In the genomic region with DNA sequence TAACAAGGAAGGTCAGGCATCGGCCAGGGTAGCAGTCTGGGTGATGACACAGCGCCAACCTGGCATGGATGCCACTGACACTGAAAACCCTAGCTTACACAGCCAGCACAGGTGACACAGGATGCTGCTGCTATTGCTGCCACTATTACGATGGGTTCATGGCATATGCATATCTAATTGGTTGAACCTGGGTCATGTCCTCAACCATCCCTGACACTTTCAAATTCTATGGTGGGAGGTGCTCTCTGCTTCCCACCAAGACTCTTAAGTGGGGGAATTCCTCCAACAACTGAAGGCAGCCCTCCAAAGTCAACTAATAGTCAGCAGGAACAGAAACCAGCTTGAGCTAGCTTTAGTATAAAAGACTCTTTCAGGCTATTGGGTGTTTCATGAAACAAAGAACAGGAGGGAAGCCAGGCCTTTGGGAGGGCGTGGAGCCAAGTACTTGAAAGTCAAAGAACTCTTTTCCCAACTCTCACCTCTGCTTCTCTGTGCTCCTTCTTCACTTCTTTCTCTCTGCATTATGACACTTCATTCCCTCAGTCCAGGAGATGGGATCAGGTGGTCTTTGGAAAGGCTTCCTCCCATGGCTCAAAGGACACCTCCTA, we compare ENCODE assay signal across 13 cellular contexts. TPM values are rescaled to one million over a fixed set of nuclear protein-coding genes. Genes with fewer than 3 reads are reported as not detected.
A peak's percentile ranks its signal among the peaks of the same experiment; 100 is the strongest.
DNase-seq lines count a peak whose midpoint lies in the region; ATAC-seq, FAIRE-seq and TF ChIP-seq lines count a peak whose summit lies in the region.
"Had no signal": no experiment of that assay in that cellular context is flagged by ENCODE, and none has a peak within 500 bp of the region (broad histone marks: within the 10 kb centered on the region; RNA-seq: fewer than 3 reads in every experiment).

No MANE protein-coding gene starts in this region.

- intact Hi-C loops in ovary (cut with DNase I) = no loop called here

- H3K9me3 ChIP-seq in ovary = no peaks in the 10 kb centered on the region

- H3K27me3 ChIP-seq in ovary = no peaks in the 10 kb centered on the region

- no peak overlapping the region for H3K27ac ChIP-seq in ovary

- no peak for TF ChIP-seq POLR2A in GM12891 (IDR thresholded peaks at IDR 0.05; ENCODE audit: low read depth, low read length)
- no peak for TF ChIP-seq POLR2A in ovary (IDR thresholded peaks at IDR 0.05)

- FAIRE-seq in GM12891 (lab: Jason Lieb, UNC) = peak; percentile 83

- H3K9me3 Mint-ChIP-seq in activated T-helper 17 cell treated with anti-CD3 and anti-CD28 coated beads, Interleukin-2, amount 50 U/mL, for 72 hours = no peaks in the 10 kb centered on the region
- H3K9me3 Mint-ChIP-seq: activated T-cell treated with anti-CD3 and anti-CD28 coated beads, Interleukin-2, amount 50 U/mL, for 4 hours; memory B cell; stimulated activated naive CD8-positive, alpha-beta T cell treated with anti-CD3 and anti-CD28 coated beads, Interleukin-15, Interleukin-2, amounts not matched to agents 100 ng/mL and 50 ng/mL, for 24 hours had no signal

- H3K27ac Mint-ChIP-seq in activated T-helper 17 cell treated with anti-CD3 and anti-CD28 coated beads, Interleukin-2, amount 50 U/mL, for 72 hours = peak overlapping the region; percentile 63
- H3K27ac Mint-ChIP-seq: memory B cell; stimulated activated naive CD8-positive, alpha-beta T cell treated with anti-CD3 and anti-CD28 coated beads, Interleukin-15, Interleukin-2, amounts not matched to agents 100 ng/mL and 50 ng/mL, for 24 hours had no signal

- H3K27me3 Mint-ChIP-seq in activated T-helper 17 cell treated with anti-CD3 and anti-CD28 coated beads, Interleukin-2, amount 50 U/mL, for 72 hours = no peaks in the 10 kb centered on the region
- H3K27me3 Mint-ChIP-seq: memory B cell; stimulated activated naive CD8-positive, alpha-beta T cell treated with anti-CD3 and anti-CD28 coated beads, Interleukin-15, Interleukin-2, amounts not matched to agents 100 ng/mL and 50 ng/mL, for 24 hours had no signal

- no peak overlapping the region for H3K4me3 Mint-ChIP-seq in activated T-helper 17 cell treated with anti-CD3 and anti-CD28 coated beads, Interleukin-2, amount 50 U/mL, for 72 hours
- H3K4me3 Mint-ChIP-seq: activated T-cell treated with anti-CD3 and anti-CD28 coated beads, Interleukin-2, amount 50 U/mL, for 4 hours; memory B cell; stimulated activated naive CD8-positive, alpha-beta T cell treated with anti-CD3 and anti-CD28 coated beads, Interleukin-15, Interleukin-2, amounts not matched to agents 100 ng/mL and 50 ng/mL, for 24 hours had no signal

- H3K4me3 ChIP-seq in ovary = no peak overlapping the region

- H3K4me1 ChIP-seq in ovary (ENCODE audit: insufficient read depth) = no peaks in the 10 kb centered on the region

- no peak for TF ChIP-seq EP300 in ovary (IDR thresholded peaks at IDR 0.05)

- DNase-seq in GM12891 (ENCODE audit: insufficient read length, low spot score) (no peak), iPS-NIHi7 (ENCODE audit: extremely low spot score) (no peak), ovary (no peak)
- DNase-seq in activated effector memory CD4-positive, alpha-beta T cell treated with Interleukin-2 at 50 U/mL for 16 hours = no peak
- DNase-seq: activated T-cell treated with anti-CD3 and anti-CD28 coated beads, Interleukin-2, amount 50 U/mL, for 4 hours; DMS79; NCI-H226 had no signal

- TF ChIP-seq CTCF in ovary (IDR thresholded peaks at IDR 0.05) = no peak

- H3K36me3 Mint-ChIP-seq in activated T-helper 17 cell treated with anti-CD3 and anti-CD28 coated beads, Interleukin-2, amount 50 U/mL, for 72 hours (ENCODE audit: low read depth) = no peaks in the 10 kb centered on the region
- H3K36me3 Mint-ChIP-seq: memory B cell had no signal

- H3K4me1 Mint-ChIP-seq in activated T-helper 17 cell treated with anti-CD3 and anti-CD28 coated beads, Interleukin-2, amount 50 U/mL, for 72 hours = peaks cover 11% of the 10 kb centered on the region

- WGBS in ovary, 3 donors = 81 to 85% (median 84%) methylated on average over 4 of the region's 4 CpGs

- H3K36me3 ChIP-seq in ovary = no peaks in the 10 kb centered on the region

- ATAC-seq in GM19025 (IDR thresholded peaks at IDR 0.05; ENCODE audit: low read depth, unreplicated experiment) (peak; percentile 23), HG02852 (IDR thresholded peaks at IDR 0.05; ENCODE audit: unreplicated experiment) (peak; percentile 24), GM19397 (IDR thresholded peaks at IDR 0.05; ENCODE audit: unreplicated experiment) (no peak)
- no peak for ATAC-seq in activated T-helper 17 cell treated with anti-CD3 and anti-CD28 coated beads, Interleukin-2, amount 50 U/mL, for 72 hours (replicated peaks)
- ATAC-seq: activated T-cell treated with anti-CD3 and anti-CD28 coated beads, Interleukin-2, amount 50 U/mL, for 4 hours had no signal

TF ChIP-seq in GM12891, 5 proteins besides CTCF, POLR2A, EP300 and RAD21:
- peak; percentile 76 for TF ChIP-seq SPI1 (IDR thresholded peaks at IDR 0.05; ENCODE audit: low read depth, low read length)
- no peak for TF ChIP-seq PAX5 (IDR thresholded peaks at IDR 0.05; ENCODE audit: insufficient read depth, low read length, severe bottlenecking)
- no peak for TF ChIP-seq TAF1 (IDR thresholded peaks at IDR 0.05; ENCODE audit: low read depth, low read length)
- no peak for TF ChIP-seq POLR2AphosphoS5 (IDR thresholded peaks at IDR 0.05; ENCODE audit: low read depth, low read length)
- TF ChIP-seq POU2F2 (IDR thresholded peaks at IDR 0.05; ENCODE audit: low read depth, low read length) = peak; percentile 96

RNA-seq across cellular contexts. Expression of a gene that starts 21.3 kb away (rescaled TPM):
- 176 TPM for polyA plus RNA-seq in GM12891 (2012; ENCODE audit: low read depth, missing spikeins)
- 100 to 1,000 TPM; 172 to 221 TPM for total RNA-seq in activated T-helper 17 cell treated with anti-CD3 and anti-CD28 coated beads, Interleukin-2, amount 50 U/mL, for 72 hours
- 10 to 100 TPM in 1 of 7 donors, 1 to 10 TPM in 3, under 1 TPM in 2, not detected in 1; 0.77 to 12.9 (median 2.7) TPM for total RNA-seq in ovary
- 10 to 100 TPM in 1 of 2 donors, 1 to 10 TPM in 1; 4.0 to 10.2 TPM for polyA plus RNA-seq in ovary

RNA-seq across cellular contexts. Expression of a gene that starts 24.0 kb away (rescaled TPM):
- polyA plus RNA-seq in GM12891 (2012; ENCODE audit: low read depth, missing spikeins) = 57.3 TPM
- 10 to 100 TPM; 33.2 to 53.7 TPM for total RNA-seq in activated T-helper 17 cell treated with anti-CD3 and anti-CD28 coated beads, Interleukin-2, amount 50 U/mL, for 72 hours
- total RNA-seq in ovary = 10 to 100 TPM; 25.8 to 53.7 (median 32.8) TPM
- 10 to 100 TPM; 26.9 to 30.9 TPM for polyA plus RNA-seq in ovary

RNA-seq across cellular contexts. Expression of a gene that starts 43.1 kb away (rescaled TPM):
- 1.0 TPM for polyA plus RNA-seq in GM12891 (2012; ENCODE audit: low read depth, missing spikeins)
- total RNA-seq in activated T-helper 17 cell treated with anti-CD3 and anti-CD28 coated beads, Interleukin-2, amount 50 U/mL, for 72 hours = 1 to 10 TPM in 1 of 2 donors, under 1 TPM in 1; 0.69 to 3.5 TPM
- 10 to 100 TPM in 4 of 7 donors, 1 to 10 TPM in 3; 4.8 to 14.3 (median 10.1) TPM for total RNA-seq in ovary
- polyA plus RNA-seq in ovary = 1 to 10 TPM; 5.4 to 7.9 TPM

Comparison
In these comparisons a context has a peak if more than half of its experiments do, and no peak if none do; other contexts are left out.
1. ATAC-seq: peak in GM19025 (single experiment) and HG02852 (single experiment); none in activated T-helper 17 cell treated with anti-CD3 and anti-CD28 coated beads, Interleukin-2, amount 50 U/mL, for 72 hours (single experiment) and GM19397 (single experiment).
2. RNA of a gene that starts 21.3 kb away (total RNA-seq): 172 to 221 TPM in activated T-helper 17 cell treated with anti-CD3 and anti-CD28 coated beads, Interleukin-2, amount 50 U/mL, for 72 hours; 0.77 to 12.9 TPM in ovary; every median in the first group is over 10 times any median in the second.